Comparison of ENCODE assay signal across 29 cellular contexts in the genomic region with DNA sequence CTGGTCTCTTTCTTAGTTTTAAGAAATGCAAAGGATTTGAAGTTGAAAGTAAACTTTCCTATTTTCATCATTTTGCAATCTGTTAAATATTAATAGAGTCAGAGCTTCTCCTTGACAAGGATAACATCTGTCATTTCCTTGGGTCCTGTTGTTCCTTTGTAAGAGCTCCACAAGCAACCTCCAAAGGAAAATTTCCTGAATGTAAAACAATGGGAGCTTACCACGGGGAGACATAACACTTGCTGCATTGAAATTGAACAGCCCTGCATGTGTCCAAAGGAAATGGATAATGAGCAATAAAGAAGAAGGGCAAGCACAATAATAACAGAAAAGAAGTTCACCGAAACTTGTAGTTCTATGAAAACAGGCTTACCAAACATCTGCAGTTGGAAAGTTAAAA. TPM values are rescaled to one million over a fixed set of nuclear protein-coding genes. Genes with fewer than 3 reads are reported as not detected.
"Had no signal": no experiment of that assay in that cellular context is flagged by ENCODE, and none has a peak within 500 bp of the region (broad histone marks: within the 10 kb centered on the region; RNA-seq: fewer than 3 reads in every experiment).

No MANE protein-coding gene starts in this region.

- H3K4me1 ChIP-seq: adrenal gland, gastrocnemius medialis, right lobe of liver had no signal

- H3K36me3 ChIP-seq: adrenal gland, ascending aorta, brain microvascular endothelial cell, esophagus squamous epithelium, gastrocnemius medialis, right lobe of liver, tibial artery had no signal

- H3K27me3 ChIP-seq: adrenal gland, ascending aorta, brain microvascular endothelial cell, esophagus squamous epithelium, gastrocnemius medialis, right lobe of liver, tibial artery had no signal

- H3K9me3 ChIP-seq: adrenal gland, ascending aorta, esophagus squamous epithelium, gastrocnemius medialis, mucosa of descending colon, right lobe of liver, tibial artery had no signal

- H3K4me3 ChIP-seq: adrenal gland, ascending aorta, esophagus squamous epithelium, gastrocnemius medialis, mucosa of descending colon, right lobe of liver, skin epidermis, tibial artery had no signal

- DNase-seq: activated B cell treated with CpG ODN at 0.5 μM for 24 hours; activated CD4-positive, alpha-beta T cell treated with anti-CD3 and anti-CD28 coated beads for 36 hours; activated CD4-positive, alpha-beta T cell treated with anti-CD3 and anti-CD28 coated beads, Interleukin-2, amount 50 U/mL, for 4 hours; activated CD8-positive, alpha-beta memory T cell treated with anti-CD3 and anti-CD28 coated beads for 24 hours; activated CD8-positive, alpha-beta memory T cell treated with anti-CD3 and anti-CD28 coated beads, Interleukin-2, amount 50 U/mL, for 4 hours; activated naive CD4-positive, alpha-beta T cell; activated T-cell treated with anti-CD3 and anti-CD28 coated beads, Interleukin-2, amount 50 U/mL, for 4 hours; adrenal gland; brain microvascular endothelial cell; caudate nucleus; effector memory CD4-positive, alpha-beta T cell; esophagus squamous epithelium; gastrocnemius medialis; hippocampal formation; islet precursor cell; left colon; mesendoderm; mucosa of descending colon; nephron progenitor cell; nucleus accumbens; right lobe of liver; stimulated activated CD4-positive, alpha-beta T cell treated with anti-CD3 and anti-CD28 coated beads, Interleukin-1b, Interleukin-23, amount 100 ng/mL, for 48 hours; stimulated activated naive CD8-positive, alpha-beta T cell treated with anti-CD3 and anti-CD28 coated beads, Interleukin-15, amount 100 ng/mL, for 72 hours; T1000; tibial artery had no signal

- H3K27ac ChIP-seq: adrenal gland, ascending aorta, brain microvascular endothelial cell, esophagus squamous epithelium, gastrocnemius medialis, right lobe of liver, skin epidermis had no signal

RNA-seq across cellular contexts. Expression of a gene that starts 42.0 kb away (rescaled TPM):
- total RNA-seq: activated CD4-positive, alpha-beta T cell treated with anti-CD3 and anti-CD28 coated beads for 36 hours; activated T-cell treated with anti-CD3 and anti-CD28 coated beads, Interleukin-2, amount 50 U/mL, for 4 hours; activated T-helper 2 cell treated with anti-CD3 and anti-CD28 coated beads, Interferon-gamma antibody, Interleukin-2, Interleukin-4, amounts not matched to agents 10 μg/mL and 5 μg/mL and 100 μg/mL, durations not matched to agents 14 hours and 24 hours and 36 hours; dermis microvascular lymphatic vessel endothelial cell; gastrocnemius medialis; right lobe of liver had no signal
